In genomic region chr20:32098786-32099185, GRCh38 we compare ENCODE assay signal across 19 cellular contexts. TPM values are rescaled to one million over a fixed set of nuclear protein-coding genes. Genes with fewer than 3 reads are reported as not detected.
DNase-seq lines count a peak whose midpoint lies in the region; ATAC-seq and TF ChIP-seq lines count a peak whose summit lies in the region.
"Had no signal": no experiment of that assay in that cellular context is flagged by ENCODE, and none has a peak within 500 bp of the region (broad histone marks: within the 10 kb centered on the region; RNA-seq: fewer than 3 reads in every experiment).

No MANE protein-coding gene starts in this region.

- H3K27ac ChIP-seq in HEK293 (ENCODE audit: extremely low read depth, low read depth, low read length) (no peak overlapping the region), coronary artery (no peak overlapping the region), neural progenitor cell (no peak overlapping the region), suprapubic skin (no peak overlapping the region)
- H3K27ac ChIP-seq: 22Rv1, BLaER1, C4-2B, GM23248 had no signal

- TF ChIP-seq POLR2A in suprapubic skin (IDR thresholded peaks at IDR 0.05): no peak

- intact Hi-C loops in posterior cingulate gyrus (cut with DNase I): no loop called here

- H3K36me3 ChIP-seq in HEK293 (ENCODE audit: control insufficient read depth in 2 of 2, insufficient read depth in 1 of 2, low read length in 2 of 2) (no peaks in the 10 kb centered on the region), neural progenitor cell (no peaks in the 10 kb centered on the region), suprapubic skin (no peaks in the 10 kb centered on the region)
- H3K36me3 ChIP-seq: BLaER1 had no signal

- H3K9me3 ChIP-seq in HEK293 (ENCODE audit: control insufficient read depth, insufficient read depth, low read depth, low read length): no peaks in the 10 kb centered on the region
- H3K9me3 ChIP-seq in neural progenitor cell (ENCODE audit: low read depth): no peaks in the 10 kb centered on the region
- H3K9me3 ChIP-seq in suprapubic skin: no peaks in the 10 kb centered on the region
- H3K9me3 ChIP-seq: BLaER1, Caco-2 had no signal

- CTCF ChIA-PET in HEK293 (lab: Yijun Ruan, JAX): no interaction called here

- H3K27me3 ChIP-seq in neural progenitor cell (peaks cover 34% of the 10 kb centered on the region), suprapubic skin (peaks cover 35% of the 10 kb centered on the region)
- H3K27me3 ChIP-seq: BLaER1 had no signal

- H3K4me3 ChIP-seq in HEK293 (ENCODE audit: low read depth, low read length) (no peak overlapping the region), coronary artery (no peak overlapping the region), neural progenitor cell (no peak overlapping the region), suprapubic skin (no peak overlapping the region)
- H3K4me3 ChIP-seq: BLaER1, GM23248 had no signal

- no peaks in the 10 kb centered on the region for H4K20me1 ChIP-seq in neural progenitor cell (ENCODE audit: low read depth)
- H4K20me1 ChIP-seq: BLaER1 had no signal

- H2AFZ ChIP-seq in neural progenitor cell (replicated peaks): no peak overlapping the region
- H2AFZ ChIP-seq: GM23248 had no signal

- no peak for TF ChIP-seq EP300 in suprapubic skin (IDR thresholded peaks at IDR 0.05)

- no peak for ATAC-seq in GM21786 (IDR thresholded peaks at IDR 0.05; ENCODE audit: unreplicated experiment)
- ATAC-seq in HG02798 (IDR thresholded peaks at IDR 0.05; ENCODE audit: poor library complexity, unreplicated experiment): no peak
- ATAC-seq: CD8-positive, alpha-beta T cell had no signal

- POLR2A ChIA-PET in HEK293 (lab: Yijun Ruan, JAX): interaction anchor here (0.7 to 1.2 kb wide), 2 partner anchors 11 to 402 kb away, joined by 3 to 5 read pairs; partner anchors contain the start of gene TM9SF4

- H3F3A ChIP-seq in neural progenitor cell (ENCODE audit: low read depth): no peaks in the 10 kb centered on the region

- no peaks in the 10 kb centered on the region for H3K79me2 ChIP-seq in neural progenitor cell (ENCODE audit: low read depth)

- H3K4me1 Mint-ChIP-seq in neural progenitor cell: no peaks in the 10 kb centered on the region
- H3K4me1 Mint-ChIP-seq: B cell; CD4-positive, CD25-positive, alpha-beta regulatory T cell had no signal

- H3K4me1 ChIP-seq in HEK293 (ENCODE audit: control insufficient read depth, insufficient read depth, low read length) (no peaks in the 10 kb centered on the region), neural progenitor cell (no peaks in the 10 kb centered on the region), suprapubic skin (no peaks in the 10 kb centered on the region)
- H3K4me1 ChIP-seq: BLaER1, Caco-2 had no signal

- no peaks in the 10 kb centered on the region for H3K9me3 Mint-ChIP-seq in neural progenitor cell
- H3K9me3 Mint-ChIP-seq: CD4-positive, CD25-positive, alpha-beta regulatory T cell; CD8-positive, alpha-beta T cell had no signal

- H3K4me3 Mint-ChIP-seq in neural progenitor cell: no peak overlapping the region
- H3K4me3 Mint-ChIP-seq: B cell; CD4-positive, CD25-positive, alpha-beta regulatory T cell; CD8-positive, alpha-beta T cell had no signal

- H3K9ac ChIP-seq in neural progenitor cell: no peak overlapping the region
- H3K9ac ChIP-seq: BLaER1, GM23248 had no signal

- no peaks in the 10 kb centered on the region for H3K36me3 Mint-ChIP-seq in neural progenitor cell
- H3K36me3 Mint-ChIP-seq: CD4-positive, CD25-positive, alpha-beta regulatory T cell; CD8-positive, alpha-beta T cell had no signal

- H3K27ac Mint-ChIP-seq in neural progenitor cell: peak overlapping the region; percentile 74
- H3K27ac Mint-ChIP-seq: B cell; CD4-positive, CD25-positive, alpha-beta regulatory T cell; CD8-positive, alpha-beta T cell had no signal

- TF ChIP-seq CTCF in HEK293 (tag by site-specific recombination; IDR thresholded peaks at IDR 0.05) (no peak), coronary artery (IDR thresholded peaks at IDR 0.05) (no peak), neural progenitor cell (IDR thresholded peaks at IDR 0.05) (no peak), suprapubic skin (IDR thresholded peaks at IDR 0.05) (no peak)

- DNase-seq in coronary artery (ENCODE audit: low spot score) (peak; percentile 54), neural progenitor cell (ENCODE audit: low spot score) (no peak), suprapubic skin (ENCODE audit: low spot score in 2 of 2) (peak; percentile 19 to 61), posterior cingulate gyrus (no peak)
- DNase-seq: CD4-positive, CD25-positive, alpha-beta regulatory T cell; CD8-positive, alpha-beta T cell; DMS153; DND-41; GM23248; H7; HCEC 1CT had no signal

- H3K4me2 ChIP-seq in neural progenitor cell: no peak overlapping the region
- H3K4me2 ChIP-seq: BLaER1 had no signal

- H3K27me3 Mint-ChIP-seq in neural progenitor cell (ENCODE audit: insufficient read depth, low read depth): peaks cover 15% of the 10 kb centered on the region
- H3K27me3 Mint-ChIP-seq: B cell had no signal

- 81% methylated on average over 6 of the region's 6 CpGs for WGBS in suprapubic skin

TF ChIP-seq in HEK293, 187 proteins besides CTCF, POLR2A, EP300 and RAD21:
- TF ChIP-seq ZNF571 (tag by site-specific recombination; IDR thresholded peaks at IDR 0.05) (no peak), REST (tag by site-specific recombination; IDR thresholded peaks at IDR 0.05) (0 out of 2 replicates have a peak, but pooled peaks have one; percentile 29), ZIC2 (tag by site-specific recombination; IDR thresholded peaks at IDR 0.05) (no peak)
- TF ChIP-seq, protein P1, sequence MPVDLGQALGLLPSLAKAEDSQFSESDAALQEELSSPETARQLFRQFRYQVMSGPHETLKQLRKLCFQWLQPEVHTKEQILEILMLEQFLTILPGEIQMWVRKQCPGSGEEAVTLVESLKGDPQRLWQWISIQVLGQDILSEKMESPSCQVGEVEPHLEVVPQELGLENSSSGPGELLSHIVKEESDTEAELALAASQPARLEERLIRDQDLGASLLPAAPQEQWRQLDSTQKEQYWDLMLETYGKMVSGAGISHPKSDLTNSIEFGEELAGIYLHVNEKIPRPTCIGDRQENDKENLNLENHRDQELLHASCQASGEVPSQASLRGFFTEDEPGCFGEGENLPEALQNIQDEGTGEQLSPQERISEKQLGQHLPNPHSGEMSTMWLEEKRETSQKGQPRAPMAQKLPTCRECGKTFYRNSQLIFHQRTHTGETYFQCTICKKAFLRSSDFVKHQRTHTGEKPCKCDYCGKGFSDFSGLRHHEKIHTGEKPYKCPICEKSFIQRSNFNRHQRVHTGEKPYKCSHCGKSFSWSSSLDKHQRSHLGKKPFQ (tag by site-specific recombination; IDR thresholded peaks at IDR 0.05): no peak
- TF ChIP-seq, protein P2, sequence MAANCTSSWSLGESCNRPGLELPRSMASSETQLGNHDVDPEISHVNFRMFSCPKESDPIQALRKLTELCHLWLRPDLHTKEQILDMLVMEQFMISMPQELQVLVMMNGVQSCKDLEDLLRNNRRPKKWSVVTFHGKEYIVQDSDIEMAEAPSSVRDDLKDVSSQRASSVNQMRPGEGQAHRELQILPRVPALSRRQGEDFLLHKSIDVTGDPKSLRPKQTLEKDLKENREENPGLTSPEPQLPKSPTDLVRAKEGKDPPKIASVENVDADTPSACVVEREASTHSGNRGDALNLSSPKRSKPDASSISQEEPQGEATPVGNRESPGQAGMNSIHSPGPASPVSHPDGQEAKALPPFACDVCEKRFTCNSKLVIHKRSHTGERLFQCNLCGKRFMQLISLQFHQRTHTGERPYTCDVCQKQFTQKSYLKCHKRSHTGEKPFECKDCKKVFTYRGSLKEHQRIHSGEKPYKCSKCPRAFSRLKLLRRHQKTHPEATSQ (tag by site-specific recombination; IDR thresholded peaks at IDR 0.05): no peak

RNA-seq across cellular contexts. Expression of gene TM9SF4, which starts 10.7 kb away (rescaled TPM):
- total RNA-seq in neural progenitor cell (ENCODE audit: low replicate concordance): 27.9 and 41.7 TPM in 2 replicates
- total RNA-seq in suprapubic skin: 10 to 100 TPM; 45.5 to 54.9 (median 51.6) TPM

RNA-seq across cellular contexts. Expression of gene HCK, which starts 46.7 kb away (rescaled TPM):
- total RNA-seq in neural progenitor cell (ENCODE audit: low replicate concordance) (not detected in 2 replicates), suprapubic skin (1 to 10 TPM; 5.0 to 10.0 (median 6.6) TPM)
- total RNA-seq: Caco-2; CD4-positive, CD25-positive, alpha-beta regulatory T cell; GM23248 had no signal

Comparison
In these comparisons a context has a peak if more than half of its experiments do, and no peak if none do; other contexts are left out.
1. DNase-seq: peak in coronary artery (single experiment) and suprapubic skin (2 of 2); none in neural progenitor cell (single experiment) and posterior cingulate gyrus (0 of 10).